8 cellular contexts compared by ENCODE assay signal in genomic region chr5:96933764-96934163, GRCh38. TPM values are rescaled to one million over a fixed set of nuclear protein-coding genes. Genes with fewer than 3 reads are reported as not detected.
DNase-seq lines count a peak whose midpoint lies in the region; ATAC-seq, FAIRE-seq and TF ChIP-seq lines count a peak whose summit lies in the region.

No MANE protein-coding gene starts in this region.

- TF ChIP-seq CTCF in OCI-LY3 (IDR thresholded peaks at IDR 0.05; ENCODE audit: low read depth, low read length): no peak
- TF ChIP-seq CTCF in epithelial cell of esophagus (IDR thresholded peaks at IDR 0.05; ENCODE audit: insufficient read depth, low read depth, low read length, missing control alignments): no peak
- TF ChIP-seq CTCF in sigmoid colon (IDR thresholded peaks at IDR 0.05): no peak

- H3K4me3 ChIP-seq in OCI-LY3 (ENCODE audit: low read length) (peak overlapping the region; percentile 98), epithelial cell of esophagus (ENCODE audit: low read length) (peak overlapping the region; percentile 82), sigmoid colon (peak overlapping the region; percentile 93 to 95 (median 94))

- peaks cover 18% of the 10 kb centered on the region for H4K20me1 ChIP-seq in OCI-LY3 (ENCODE audit: insufficient read depth, low read length)

- H3K79me2 ChIP-seq in OCI-LY3 (ENCODE audit: low read length): peaks cover 48% of the 10 kb centered on the region

- ATAC-seq in GM21619 (IDR thresholded peaks at IDR 0.05; ENCODE audit: unreplicated experiment) (no peak), HG02885 (IDR thresholded peaks at IDR 0.05; ENCODE audit: poor library complexity, unreplicated experiment) (no peak), HG02678 (IDR thresholded peaks at IDR 0.05; ENCODE audit: unreplicated experiment) (no peak)

- H2AFZ ChIP-seq in OCI-LY3 (ENCODE audit: low read depth, low read length): peak overlapping the region; percentile 67; the same call in 1 of the 2 replicates

- peaks cover 4% of the 10 kb centered on the region for H3K36me3 ChIP-seq in OCI-LY3 (replicated peaks; ENCODE audit: low read depth, low read length)
- H3K36me3 ChIP-seq in sigmoid colon: no peaks in the 10 kb centered on the region

- peaks cover 2% of the 10 kb centered on the region; the same call in 1 of the 2 replicates for H3K9me3 ChIP-seq in OCI-LY3 (ENCODE audit: insufficient read depth, low read length)
- H3K9me3 ChIP-seq in sigmoid colon: no peaks in the 10 kb centered on the region

- 27 to 31% methylated on average over 4 of the region's 4 CpGs for whole genome bisulfite sequencing in sigmoid colon, 2 donors

- no peak for TF ChIP-seq EP300 in sigmoid colon (IDR thresholded peaks at IDR 0.05)

- H3K27me3 ChIP-seq in OCI-LY3 (ENCODE audit: low read depth, low read length) (no peaks in the 10 kb centered on the region), sigmoid colon (no peaks in the 10 kb centered on the region)

- H3K27ac ChIP-seq in OCI-LY3 (ENCODE audit: low read length) (peak overlapping the region; percentile 98), sigmoid colon (peak overlapping the region; percentile 91 to 99 (median 98))

- intact Hi-C loops in sigmoid colon (cut with DNase I): loop anchor here (2.0 to 5.0 kb wide), 4 partner anchors 127 to 1995 kb away; partner anchors contain the start of genes CAST, CHD1, ERAP1 and RGMB

- peak overlapping the region; percentile 99 for H3K9ac ChIP-seq in OCI-LY3 (ENCODE audit: low read length)

- peak overlapping the region; percentile 94 for H3K4me2 ChIP-seq in OCI-LY3 (ENCODE audit: low read length)

- TF ChIP-seq POLR2A in GM12891 (IDR thresholded peaks at IDR 0.05; ENCODE audit: low read depth, low read length) (no peak), sigmoid colon (IDR thresholded peaks at IDR 0.05) (no peak)

- DNase-seq in GM12891 (ENCODE audit: insufficient read length, low spot score) (no peak), epithelial cell of esophagus (ENCODE audit: low read depth) (no peak), sigmoid colon (no peak), RCC 7860 (ENCODE audit: low spot score) (no peak)

- peaks cover 54% of the 10 kb centered on the region for H3K4me1 ChIP-seq in OCI-LY3 (ENCODE audit: low read length)
- peaks cover 10 to 38% (median 29%) of the 10 kb centered on the region in 4 donors for H3K4me1 ChIP-seq in sigmoid colon

- FAIRE-seq in GM12891 (lab: Jason Lieb, UNC) (peak; percentile 31), RCC 7860 (lab: Jason Lieb, UNC) (no peak)

TF ChIP-seq in GM12891, 5 proteins besides CTCF, POLR2A, EP300 and RAD21:
- no peak for TF ChIP-seq POU2F2 (IDR thresholded peaks at IDR 0.05; ENCODE audit: low read depth, low read length)
- TF ChIP-seq PAX5 (IDR thresholded peaks at IDR 0.05; ENCODE audit: insufficient read depth, low read length, severe bottlenecking): no peak
- TF ChIP-seq TAF1 (IDR thresholded peaks at IDR 0.05; ENCODE audit: low read depth, low read length): no peak
- no peak for TF ChIP-seq POLR2AphosphoS5 (IDR thresholded peaks at IDR 0.05; ENCODE audit: low read depth, low read length)
- TF ChIP-seq SPI1 (IDR thresholded peaks at IDR 0.05; ENCODE audit: low read depth, low read length): no peak

RNA-seq across cellular contexts. Expression of gene LNPEP, which starts 2.1 kb away (rescaled TPM):
- polyA plus RNA-seq in GM12891 (2012; ENCODE audit: low read depth, missing spikeins): 9.2 TPM
- total RNA-seq in sigmoid colon: 10 to 100 TPM; 45.2 to 68.1 (median 59.0) TPM
- 10 to 100 TPM in 1 of 3 donors, 1 to 10 TPM in 2; 1.4 to 12.7 (median 1.8) TPM for polyA plus RNA-seq in sigmoid colon

RNA-seq across cellular contexts. Expression of gene ERAP2, which starts 57.5 kb away (rescaled TPM):
- 3.3 TPM for polyA plus RNA-seq in GM12891 (2012; ENCODE audit: low read depth, missing spikeins)
- total RNA-seq in sigmoid colon: 10 to 100 TPM in 1 of 4 donors, 1 to 10 TPM in 3; 7.7 to 10.7 (median 8.2) TPM
- 10 to 100 TPM in 1 of 3 donors, under 1 TPM in 2; 0.60 to 44.9 (median 0.92) TPM for polyA plus RNA-seq in sigmoid colon
